8 cellular contexts compared by ENCODE assay signal in the genomic region with DNA sequence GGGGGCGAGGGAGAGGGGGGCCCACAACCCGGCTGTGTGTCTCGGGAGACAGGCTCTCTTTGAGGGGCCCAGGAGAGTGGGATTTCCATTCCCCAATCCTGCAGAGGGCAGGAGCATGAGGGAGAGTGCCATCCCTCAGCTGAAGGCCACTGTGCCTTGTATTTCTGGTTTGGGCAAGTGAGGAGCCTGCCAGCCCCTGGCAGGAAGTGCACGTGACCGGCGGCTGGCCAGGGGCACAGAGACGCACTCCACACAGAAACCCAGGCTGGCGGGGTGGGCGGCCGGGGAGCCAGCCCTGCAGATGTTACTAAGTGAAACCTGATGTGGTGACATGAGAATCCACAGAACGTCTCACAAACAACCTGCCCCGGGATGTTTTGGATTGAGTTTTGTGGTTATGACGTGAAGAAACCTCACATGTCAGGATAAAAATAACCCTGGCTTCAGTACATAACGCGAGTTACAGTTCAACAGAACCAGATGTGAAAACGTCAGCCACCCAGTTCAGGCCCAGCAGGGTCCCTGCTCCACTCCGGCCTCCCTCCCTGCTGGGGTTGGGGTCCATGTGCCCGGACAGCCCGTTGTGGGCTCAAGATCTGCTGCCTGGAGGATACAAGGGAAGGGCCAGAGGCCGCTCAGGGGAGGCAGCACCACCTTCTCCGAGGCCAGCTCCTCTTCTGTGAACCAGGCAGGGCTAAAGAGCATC. TPM values are rescaled to one million over a fixed set of nuclear protein-coding genes. Genes with fewer than 3 reads are reported as not detected.
DNase-seq lines count a peak whose midpoint lies in the region; ATAC-seq and TF ChIP-seq lines count a peak whose summit lies in the region.

No MANE protein-coding gene starts in this region.

- CTCF ChIA-PET in activated B cell treated with CpG ODN at 0.5 μM for 24 hours (lab: Charles Lee), result interaction anchor here (0.9 kb wide), 1 partner anchor 34 kb away, joined by 3 read pairs; no protein-coding TSS in a partner anchor

- H3K4me3 Mint-ChIP-seq in activated B cell treated with CpG ODN at 0.5 μM for 24 hours, result peak overlapping the region; percentile 36
- peak overlapping the region; percentile 62 for H3K4me3 Mint-ChIP-seq in central memory CD8-positive, alpha-beta T cell
- H3K4me3 Mint-ChIP-seq in stimulated activated naive CD8-positive, alpha-beta T cell treated with anti-CD3 and anti-CD28 coated beads, Interleukin-15, amount 100 ng/mL, for 72 hours, result peak overlapping the region; percentile 73 to 76

- H3K36me3 ChIP-seq in mucosa of descending colon (ENCODE audit: low read depth), result no peaks in the 10 kb centered on the region

- H3K27ac Mint-ChIP-seq in activated B cell treated with CpG ODN at 0.5 μM for 24 hours, result peak overlapping the region; percentile 79
- peak overlapping the region; percentile 95 for H3K27ac Mint-ChIP-seq in central memory CD8-positive, alpha-beta T cell (ENCODE audit: low read depth)
- H3K27ac Mint-ChIP-seq in stimulated activated naive CD8-positive, alpha-beta T cell treated with anti-CD3 and anti-CD28 coated beads, Interleukin-15, amount 100 ng/mL, for 72 hours, result peak overlapping the region; percentile 90 to 99

- DNase-seq in activated B cell treated with CpG ODN at 0.5 μM for 24 hours (peak; percentile 34), mucosa of descending colon (peak; percentile 52 to 76 (median 67)), NCI-H524 (lab: John Stamatoyannopoulos, UW) (no peak), NCI-H446 (lab: John Stamatoyannopoulos, UW) (no peak)
- DNase-seq in central memory CD8-positive, alpha-beta T cell (ENCODE audit: low spot score in 2 of 2), result peak; percentile 44 to 75
- peak; percentile 91 to 95 for DNase-seq in stimulated activated naive CD8-positive, alpha-beta T cell treated with anti-CD3 and anti-CD28 coated beads, Interleukin-15, amount 100 ng/mL, for 72 hours

- H3K27me3 Mint-ChIP-seq in activated B cell treated with CpG ODN at 0.5 μM for 24 hours, result no peaks in the 10 kb centered on the region
- no peaks in the 10 kb centered on the region for H3K27me3 Mint-ChIP-seq in central memory CD8-positive, alpha-beta T cell
- H3K27me3 Mint-ChIP-seq in stimulated activated naive CD8-positive, alpha-beta T cell treated with anti-CD3 and anti-CD28 coated beads, Interleukin-15, amount 100 ng/mL, for 72 hours, result no peaks in the 10 kb centered on the region

- POLR2A ChIA-PET in activated B cell treated with CpG ODN at 0.5 μM for 24 hours (lab: Charles Lee), result no interaction called here

- H3K4me1 ChIP-seq in mucosa of descending colon (ENCODE audit: low read depth), result peaks cover 14% of the 10 kb centered on the region

- H3K4me1 Mint-ChIP-seq in activated B cell treated with CpG ODN at 0.5 μM for 24 hours, result peaks cover 25% of the 10 kb centered on the region
- H3K4me1 Mint-ChIP-seq in central memory CD8-positive, alpha-beta T cell, result peaks cover 27% of the 10 kb centered on the region
- peaks cover 86% of the 10 kb centered on the region for H3K4me1 Mint-ChIP-seq in stimulated activated naive CD8-positive, alpha-beta T cell treated with anti-CD3 and anti-CD28 coated beads, Interleukin-15, amount 100 ng/mL, for 72 hours

- intact Hi-C loops in activated B cell treated with CpG ODN at 0.5 μM for 24 hours (cut with micrococcal nuclease), result loop anchor here (2.0 kb wide), 1 partner anchor 63 kb away; a partner anchor contains a TSS
- intact Hi-C loops in mucosa of descending colon (cut with DNase I, micrococcal nuclease), result loop anchor here in 1 of 2 donors (10.0 kb wide), 1 partner anchor 53 kb away; a partner anchor contains a TSS

- ATAC-seq in GM18873 (IDR thresholded peaks at IDR 0.05; ENCODE audit: low FRiP score, unreplicated experiment) (peak; percentile 79), HG03095 (IDR thresholded peaks at IDR 0.05; ENCODE audit: unreplicated experiment) (peak; percentile 80), activated B cell treated with CpG ODN at 0.5 μM for 24 hours (ENCODE audit: low read depth) (peak; percentile 82), mucosa of descending colon (peak; percentile 57)
- ATAC-seq in central memory CD8-positive, alpha-beta T cell (replicated peaks; ENCODE audit: extremely low read depth, poor library complexity, severe bottlenecking), result peak; percentile 91
- peak; percentile 90 for ATAC-seq in stimulated activated naive CD8-positive, alpha-beta T cell treated with anti-CD3 and anti-CD28 coated beads, Interleukin-15, amount 100 ng/mL, for 72 hours

- no peaks in the 10 kb centered on the region for H3K9me3 ChIP-seq in mucosa of descending colon

- no peak overlapping the region for H3K4me3 ChIP-seq in mucosa of descending colon

- no peak for TF ChIP-seq CTCF in activated B cell treated with CpG ODN at 0.5 μM for 24 hours (IDR thresholded peaks at IDR 0.05)
- no peak for TF ChIP-seq CTCF in mucosa of descending colon (IDR thresholded peaks at IDR 0.05)

- H3K36me3 Mint-ChIP-seq in activated B cell treated with CpG ODN at 0.5 μM for 24 hours (ENCODE audit: low read depth), result peaks cover 36% of the 10 kb centered on the region
- peaks cover 6% of the 10 kb centered on the region for H3K36me3 Mint-ChIP-seq in central memory CD8-positive, alpha-beta T cell (ENCODE audit: insufficient read depth)

- H3K9me3 Mint-ChIP-seq in activated B cell treated with CpG ODN at 0.5 μM for 24 hours, result no peaks in the 10 kb centered on the region
- H3K9me3 Mint-ChIP-seq in central memory CD8-positive, alpha-beta T cell, result no peaks in the 10 kb centered on the region
- no peaks in the 10 kb centered on the region for H3K9me3 Mint-ChIP-seq in stimulated activated naive CD8-positive, alpha-beta T cell treated with anti-CD3 and anti-CD28 coated beads, Interleukin-15, amount 100 ng/mL, for 72 hours

RNA-seq across cellular contexts. Expression of a gene that starts 51.7 kb away (rescaled TPM):
- total RNA-seq in activated B cell treated with CpG ODN at 0.5 μM for 24 hours (0.81 and 1.4 TPM in 2 replicates), mucosa of descending colon (100 to 1,000 TPM in 1 of 3 donors, 10 to 100 TPM in 2; 11.8 to 151 (median 28.2) TPM)

Comparison
In these comparisons a context has a peak if more than half of its experiments do, and no peak if none do; other contexts are left out.
1. DNase-seq: peak in activated B cell treated with CpG ODN at 0.5 μM for 24 hours (single experiment), central memory CD8-positive, alpha-beta T cell (2 of 2), mucosa of descending colon (3 of 3) and stimulated activated naive CD8-positive, alpha-beta T cell treated with anti-CD3 and anti-CD28 coated beads, Interleukin-15, amount 100 ng/mL, for 72 hours (2 of 2); none in NCI-H524 (0 of 2) and NCI-H446 (0 of 2).
2. Peak in every context shown above with its lines, with median percentiles within 50 percentile points of each other: ATAC-seq, H3K27ac Mint-ChIP-seq and H3K4me3 Mint-ChIP-seq.